ENCODE assay signal across 8 cellular contexts in genomic region chr11:111379500-111380136, GRCh38. TPM values are rescaled to one million over a fixed set of nuclear protein-coding genes. Genes with fewer than 3 reads are reported as not detected.
A peak's percentile ranks its signal among the peaks of the same experiment; 100 is the strongest.
DNase-seq lines count a peak whose midpoint lies in the region; ATAC-seq and TF ChIP-seq lines count a peak whose summit lies in the region.

No MANE protein-coding gene starts in this region.

- H3K4me3 ChIP-seq in heart left ventricle (peak overlapping the region in 8 of 12 donors; percentile 6 to 43 (median 34)), suprapubic skin (peak overlapping the region; percentile 22), SJCRH30 (no peak overlapping the region)

- H3K27me3 ChIP-seq in heart left ventricle = peaks cover 0 to 21% (median 0%) of the 10 kb centered on the region in 9 donors
- H3K27me3 ChIP-seq in suprapubic skin = no peaks in the 10 kb centered on the region
- no peaks in the 10 kb centered on the region for H3K27me3 ChIP-seq in SJCRH30

- H3K4me1 ChIP-seq in heart left ventricle (peaks cover 0 to 14% (median 5%) of the 10 kb centered on the region in 12 donors), suprapubic skin (peaks cover 15% of the 10 kb centered on the region), SJCRH30 (no peaks in the 10 kb centered on the region)

- H3K27ac ChIP-seq in heart left ventricle = peak overlapping the region in 1 of 12 donors; percentile 36
- H3K27ac ChIP-seq in suprapubic skin = peak overlapping the region; percentile 68
- H3K27ac ChIP-seq in SJCRH30 = no peak overlapping the region

- ATAC-seq in heart left ventricle (peak in 1 of 4 donors; percentile 34), HG03064 (IDR thresholded peaks at IDR 0.05; ENCODE audit: low read depth, unreplicated experiment) (peak; percentile 48)

- no peaks in the 10 kb centered on the region for H3K9me3 ChIP-seq in heart left ventricle
- H3K9me3 ChIP-seq in suprapubic skin = no peaks in the 10 kb centered on the region
- H3K9me3 ChIP-seq in SJCRH30 (replicated peaks) = no peaks in the 10 kb centered on the region

- TF ChIP-seq POLR2A in heart left ventricle (IDR thresholded peaks at IDR 0.05) (no peak), suprapubic skin (IDR thresholded peaks at IDR 0.05) (no peak)

- intact Hi-C loops in heart left ventricle (cut with DNase I) (no loop called here), cardiac septum (cut with DNase I) (no loop called here)

- H3K36me3 ChIP-seq in heart left ventricle = no peaks in the 10 kb centered on the region
- no peaks in the 10 kb centered on the region for H3K36me3 ChIP-seq in suprapubic skin
- H3K36me3 ChIP-seq in SJCRH30 = no peaks in the 10 kb centered on the region

- TF ChIP-seq CTCF in heart left ventricle (IDR thresholded peaks at IDR 0.05) (no peak), suprapubic skin (IDR thresholded peaks at IDR 0.05) (no peak)

- no peak for DNase-seq in heart left ventricle
- no peak for DNase-seq in cardiac septum (ENCODE audit: low spot score)
- peak; percentile 49 for DNase-seq in activated CD8-positive, alpha-beta memory T cell treated with anti-CD3 and anti-CD28 coated beads, Interleukin-2, amount 50 U/mL, for 4 hours
- no peak for DNase-seq in suprapubic skin (ENCODE audit: low spot score in 2 of 2)
- no peak for DNase-seq in SJCRH30
- no peak for DNase-seq in NCI-H1105 (lab: John Stamatoyannopoulos, UW)
- DNase-seq in ecto neural progenitor cell (ENCODE audit: low spot score) = no peak

- TF ChIP-seq EP300 in suprapubic skin (IDR thresholded peaks at IDR 0.05) = no peak

- 43 to 54% (median 48%) methylated on average over 12 to 17 of the region's 17 CpGs for WGBS in heart left ventricle, 4 donors
- 73% methylated on average over 14 of the region's 17 CpGs for WGBS in suprapubic skin

RNA-seq across cellular contexts. Expression of gene POU2AF1, which starts 0.5 kb away (rescaled TPM):
- total RNA-seq in heart left ventricle = 1 to 10 TPM in 1 of 9 donors, under 1 TPM in 2, not detected in 6; 0.20 to 1.3 (median 0.28) TPM
- polyA plus RNA-seq in heart left ventricle = under 1 TPM in 1 of 2 donors, not detected in 1; 0.07 TPM
- 0.13 TPM for total RNA-seq in cardiac septum
- total RNA-seq in suprapubic skin = not detected
- not detected in 2 replicates for total RNA-seq in SJCRH30 (2014; rRNA removed; shearing (Covaris generic))
